ENCODE assay signal across 31 cellular contexts in the genomic region with DNA sequence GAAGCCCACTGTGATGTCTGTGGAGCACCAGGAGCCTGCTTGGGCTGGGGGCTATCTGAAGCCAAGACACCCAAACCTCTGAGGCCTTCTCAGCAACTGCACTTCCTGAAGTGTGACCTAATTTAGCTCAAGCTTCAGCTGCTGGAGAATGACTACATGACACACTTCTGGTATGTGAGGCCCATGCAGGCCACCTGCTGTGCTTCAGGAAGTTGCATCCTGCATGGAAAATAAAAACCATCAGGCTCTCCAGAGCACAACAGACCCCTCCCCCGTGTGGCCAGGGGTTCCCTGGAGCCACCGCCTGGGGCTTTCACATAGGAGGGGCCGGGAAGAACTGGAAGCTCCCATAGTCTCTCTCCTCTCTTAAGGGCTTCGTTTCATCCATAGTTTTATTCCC.
DNase-seq lines count a peak whose midpoint lies in the region; ATAC-seq, FAIRE-seq and TF ChIP-seq lines count a peak whose summit lies in the region.
"Had no signal": no experiment of that assay in that cellular context is flagged by ENCODE, and none has a peak within 500 bp of the region (broad histone marks: within the 10 kb centered on the region; RNA-seq: fewer than 3 reads in every experiment).

No MANE protein-coding gene starts in this region.

- no peaks in the 10 kb centered on the region for H3K4me1 Mint-ChIP-seq in T-helper 2 cell treated with Interferon-gamma antibody and Interleukin-4, amounts not matched to agents 5 μg/mL and 100 μg/mL, for 36 hours (ENCODE audit: low read depth)
- H3K4me1 Mint-ChIP-seq: immature natural killer cell; naive thymus-derived CD8-positive, alpha-beta T cell; stimulated activated memory B cell treated with anti-CD40 and anti-IgM and Interleukin-4, amounts not matched to agents 10 μg/mL and 1 μg/mL and 100 μg/mL, for 72 hours had no signal

- no peaks in the 10 kb centered on the region for H3K27me3 Mint-ChIP-seq in T-helper 2 cell treated with Interferon-gamma antibody and Interleukin-4, amounts not matched to agents 5 μg/mL and 100 μg/mL, for 36 hours (ENCODE audit: low read depth)
- H3K27me3 Mint-ChIP-seq: activated CD8-positive, alpha-beta T cell treated with anti-CD3 and anti-CD28 coated beads for 36 hours; stimulated activated memory B cell treated with anti-CD40 and anti-IgM and Interleukin-4, amounts not matched to agents 10 μg/mL and 1 μg/mL and 100 μg/mL, for 72 hours had no signal

- WGBS in gastroesophageal sphincter (ENCODE audit: low coverage in 1 of 2), 2 donors = 20 to 25% methylated on average over 1 to 2 of the region's 4 CpGs

- no peak for TF ChIP-seq EP300 in gastroesophageal sphincter (IDR thresholded peaks at IDR 0.05)

- H3K27ac ChIP-seq in BLaER1 (peak overlapping the region; percentile 44), SJCRH30 (no peak overlapping the region), gastroesophageal sphincter (no peak overlapping the region)
- H3K27ac ChIP-seq: A549, heart left ventricle, left ventricle myocardium inferior, skin epidermis, vagina had no signal

- peak overlapping the region; percentile 74 for H3K4me2 ChIP-seq in BLaER1
- H3K4me2 ChIP-seq: A549 had no signal

- H3K9ac ChIP-seq in BLaER1 = no peak overlapping the region

- no peak overlapping the region for H3K4me3 Mint-ChIP-seq in T-helper 2 cell treated with Interferon-gamma antibody and Interleukin-4, amounts not matched to agents 5 μg/mL and 100 μg/mL, for 36 hours
- H3K4me3 Mint-ChIP-seq: activated CD8-positive, alpha-beta T cell treated with anti-CD3 and anti-CD28 coated beads for 36 hours; HFFc6; immature natural killer cell; mesothelial cell of epicardium; naive thymus-derived CD8-positive, alpha-beta T cell; stimulated activated memory B cell treated with anti-CD40 and anti-IgM and Interleukin-4, amounts not matched to agents 10 μg/mL and 1 μg/mL and 100 μg/mL, for 72 hours had no signal

- DNase-seq in MG63 (peak; percentile 38), SJCRH30 (peak; percentile 41 to 60), kidney tubule cell (ENCODE audit: low spot score) (peak; percentile 66), DMS153 (lab: John Stamatoyannopoulos, UW) (no peak), urothelium cell line (ENCODE audit: low spot score) (no peak)
- DNase-seq in T-helper 2 cell treated with Interferon-gamma antibody and Interleukin-4, amounts not matched to agents 5 μg/mL and 100 μg/mL, for 36 hours (ENCODE audit: low spot score) = no peak
- DNase-seq: activated CD4-positive, CD25-positive, alpha-beta regulatory T cell treated with anti-CD3 and anti-CD28 coated beads, Interleukin-2, amount 50 U/mL, for 72 hours; activated CD8-positive, alpha-beta T cell treated with anti-CD3 and anti-CD28 coated beads for 36 hours; activated gamma-delta T cell; BE2C; Calu3; heart left ventricle; HFFc6; immature natural killer cell; left ventricle myocardium inferior; naive thymus-derived CD8-positive, alpha-beta T cell; NCI-H1417 treated with DMSO at 0.1 percent for 48 hours; NCI-H774; OCI-M1; Right ventricle myocardium superior; stimulated activated CD4-positive, alpha-beta T cell treated with anti-CD3 and anti-CD28 coated beads, Interleukin-2, amount 100 ng/mL, for 48 hours; T-helper 1 cell had no signal

- H3K9me3 ChIP-seq in BLaER1 (no peaks in the 10 kb centered on the region), MG63 (no peaks in the 10 kb centered on the region), SJCRH30 (replicated peaks) (no peaks in the 10 kb centered on the region), gastroesophageal sphincter (no peaks in the 10 kb centered on the region)
- H3K9me3 ChIP-seq: A549, BE2C, heart left ventricle, left ventricle myocardium inferior, vagina had no signal

- H4K20me1 ChIP-seq in BLaER1 = no peaks in the 10 kb centered on the region

- no peak for FAIRE-seq in urothelium cell line (lab: Jason Lieb, UNC)
- FAIRE-seq: A549, GM19239, TTC549 had no signal

- no peak overlapping the region for H3K4me3 ChIP-seq in BLaER1
- no peak overlapping the region for H3K4me3 ChIP-seq in MG63
- no peak overlapping the region for H3K4me3 ChIP-seq in SJCRH30
- no peak overlapping the region for H3K4me3 ChIP-seq in gastroesophageal sphincter
- H3K4me3 ChIP-seq: A549, heart left ventricle, left ventricle myocardium inferior, skin epidermis, vagina had no signal

- ATAC-seq in gastroesophageal sphincter = no peak
- ATAC-seq: A549; activated CD8-positive, alpha-beta T cell treated with anti-CD3 and anti-CD28 coated beads for 36 hours; heart left ventricle; naive thymus-derived CD8-positive, alpha-beta T cell; stimulated activated memory B cell treated with anti-CD40 and anti-IgM and Interleukin-4, amounts not matched to agents 10 μg/mL and 1 μg/mL and 100 μg/mL, for 72 hours had no signal

- H3K27me3 ChIP-seq in BLaER1 (no peaks in the 10 kb centered on the region), MG63 (no peaks in the 10 kb centered on the region), SJCRH30 (no peaks in the 10 kb centered on the region), gastroesophageal sphincter (no peaks in the 10 kb centered on the region)
- H3K27me3 ChIP-seq: BE2C, heart left ventricle, vagina had no signal

- H3K9me3 Mint-ChIP-seq in T-helper 2 cell treated with Interferon-gamma antibody and Interleukin-4, amounts not matched to agents 5 μg/mL and 100 μg/mL, for 36 hours = no peaks in the 10 kb centered on the region
- H3K9me3 Mint-ChIP-seq: activated CD8-positive, alpha-beta T cell treated with anti-CD3 and anti-CD28 coated beads for 36 hours; mesothelial cell of epicardium had no signal

- no peaks in the 10 kb centered on the region for H3K36me3 Mint-ChIP-seq in T-helper 2 cell treated with Interferon-gamma antibody and Interleukin-4, amounts not matched to agents 5 μg/mL and 100 μg/mL, for 36 hours (ENCODE audit: low read depth)
- H3K36me3 Mint-ChIP-seq: immature natural killer cell; mesothelial cell of epicardium; naive thymus-derived CD8-positive, alpha-beta T cell; stimulated activated memory B cell treated with anti-CD40 and anti-IgM and Interleukin-4, amounts not matched to agents 10 μg/mL and 1 μg/mL and 100 μg/mL, for 72 hours had no signal

- H3K4me1 ChIP-seq in BLaER1 (peaks cover 18% of the 10 kb centered on the region), SJCRH30 (no peaks in the 10 kb centered on the region), gastroesophageal sphincter (no peaks in the 10 kb centered on the region)
- H3K4me1 ChIP-seq: A549, BE2C, heart left ventricle, left ventricle myocardium inferior, vagina had no signal

- no peak overlapping the region for H3K27ac Mint-ChIP-seq in T-helper 2 cell treated with Interferon-gamma antibody and Interleukin-4, amounts not matched to agents 5 μg/mL and 100 μg/mL, for 36 hours
- H3K27ac Mint-ChIP-seq: activated CD8-positive, alpha-beta T cell treated with anti-CD3 and anti-CD28 coated beads for 36 hours; HFFc6; immature natural killer cell; mesothelial cell of epicardium; naive thymus-derived CD8-positive, alpha-beta T cell; stimulated activated memory B cell treated with anti-CD40 and anti-IgM and Interleukin-4, amounts not matched to agents 10 μg/mL and 1 μg/mL and 100 μg/mL, for 72 hours had no signal

- no peak for TF ChIP-seq POLR2A in gastroesophageal sphincter (IDR thresholded peaks at IDR 0.05)

- H3K36me3 ChIP-seq in BLaER1 = no peaks in the 10 kb centered on the region
- H3K36me3 ChIP-seq in MG63 = no peaks in the 10 kb centered on the region
- H3K36me3 ChIP-seq in SJCRH30 = no peaks in the 10 kb centered on the region
- H3K36me3 ChIP-seq in gastroesophageal sphincter = no peaks in the 10 kb centered on the region
- H3K36me3 ChIP-seq: BE2C, heart left ventricle, left ventricle myocardium inferior, vagina had no signal

- TF ChIP-seq CTCF in gastroesophageal sphincter (IDR thresholded peaks at IDR 0.05) = no peak

Comparison
In these comparisons a context has a peak if more than half of its experiments do, and no peak if none do; other contexts are left out.
1. DNase-seq: peak in MG63 (single experiment), SJCRH30 (2 of 2) and kidney tubule cell (single experiment); none in T-helper 2 cell treated with Interferon-gamma antibody and Interleukin-4, amounts not matched to agents 5 μg/mL and 100 μg/mL, for 36 hours (single experiment), DMS153 (single experiment) and urothelium cell line (single experiment).